Comparison of ENCODE assay signal across 14 cellular contexts in genomic region chr6:99427988-99428387, GRCh38.
"Had no signal": no experiment of that assay in that cellular context is flagged by ENCODE, and none has a peak within 500 bp of the region (broad histone marks: within the 10 kb centered on the region; RNA-seq: fewer than 3 reads in every experiment).

No MANE protein-coding gene starts in this region.

- H3K27me3 ChIP-seq: breast epithelium, foreskin keratinocyte, upper lobe of left lung had no signal

- H3K36me3 ChIP-seq: breast epithelium had no signal

- H3K4me3 ChIP-seq: breast epithelium, upper lobe of left lung had no signal

- H3K4me3 Mint-ChIP-seq: dendritic cell treated with granulocyte-macrophage colony-stimulating factor and Interleukin-4, amounts not matched to agents 40 ng/mL and 50 ng/mL, for 4 days had no signal

- H3K27me3 Mint-ChIP-seq: activated CD4-positive, alpha-beta memory T cell treated with anti-CD3 and anti-CD28 coated beads, Interleukin-2, amount 10 ng/mL, durations not matched to agents 7 days and 5 days; activated naive CD8-positive, alpha-beta T cell treated with anti-CD3 and anti-CD28 coated beads, Interleukin-2, amount 10 ng/mL, durations not matched to agents 7 days and 5 days; dendritic cell treated with granulocyte-macrophage colony-stimulating factor and Interleukin-4, amounts not matched to agents 40 ng/mL and 50 ng/mL, for 4 days; effector memory CD8-positive, alpha-beta T cell; stimulated activated naive CD8-positive, alpha-beta T cell treated with anti-CD3 and anti-CD28 coated beads, Interleukin-15, Interleukin-2, amounts not matched to agents 100 ng/mL and 50 ng/mL, for 24 hours had no signal

- H3K9me3 Mint-ChIP-seq: activated CD4-positive, alpha-beta memory T cell treated with anti-CD3 and anti-CD28 coated beads, Interleukin-2, amount 10 ng/mL, durations not matched to agents 7 days and 5 days; activated naive CD8-positive, alpha-beta T cell treated with anti-CD3 and anti-CD28 coated beads, Interleukin-2, amount 10 ng/mL, durations not matched to agents 7 days and 5 days; dendritic cell treated with granulocyte-macrophage colony-stimulating factor and Interleukin-4, amounts not matched to agents 40 ng/mL and 50 ng/mL, for 4 days; effector memory CD8-positive, alpha-beta T cell; stimulated activated naive CD8-positive, alpha-beta T cell treated with anti-CD3 and anti-CD28 coated beads, Interleukin-15, Interleukin-2, amounts not matched to agents 100 ng/mL and 50 ng/mL, for 24 hours; T-helper 2 cell treated with Interferon-gamma antibody and Interleukin-4, amounts not matched to agents 5 μg/mL and 100 μg/mL, for 36 hours had no signal

- H3K27ac ChIP-seq: breast epithelium, foreskin keratinocyte, upper lobe of left lung had no signal

- DNase-seq: activated CD4-positive, alpha-beta memory T cell treated with anti-CD3 and anti-CD28 coated beads, Interleukin-2, amount 10 ng/mL, durations not matched to agents 7 days and 5 days; activated naive CD8-positive, alpha-beta T cell treated with anti-CD3 and anti-CD28 coated beads, Interleukin-2, amount 10 ng/mL, durations not matched to agents 7 days and 5 days; anterior cingulate cortex; cerebellar nuclear complex; effector memory CD8-positive, alpha-beta T cell; foreskin keratinocyte; kidney glomerular epithelial cell; left ventricle myocardium superior; upper lobe of left lung had no signal

- H3K4me1 ChIP-seq: foreskin keratinocyte had no signal

- H3K9me3 ChIP-seq: breast epithelium, upper lobe of left lung had no signal

- H3K27ac Mint-ChIP-seq: activated CD4-positive, alpha-beta memory T cell treated with anti-CD3 and anti-CD28 coated beads, Interleukin-2, amount 10 ng/mL, durations not matched to agents 7 days and 5 days; activated naive CD8-positive, alpha-beta T cell treated with anti-CD3 and anti-CD28 coated beads, Interleukin-2, amount 10 ng/mL, durations not matched to agents 7 days and 5 days; dendritic cell treated with granulocyte-macrophage colony-stimulating factor and Interleukin-4, amounts not matched to agents 40 ng/mL and 50 ng/mL, for 4 days; effector memory CD8-positive, alpha-beta T cell had no signal

- ATAC-seq: effector memory CD8-positive, alpha-beta T cell; foreskin keratinocyte; left ventricle myocardium superior; sciatic nerve had no signal
